8 cellular contexts compared by ENCODE assay signal in genomic region chr5:81755320-81755719, GRCh38. TPM values are rescaled to one million over a fixed set of nuclear protein-coding genes. Genes with fewer than 3 reads are reported as not detected.
DNase-seq lines count a peak whose midpoint lies in the region; ATAC-seq, FAIRE-seq and TF ChIP-seq lines count a peak whose summit lies in the region.
"Had no signal": no experiment of that assay in that cellular context is flagged by ENCODE, and none has a peak within 500 bp of the region (broad histone marks: within the 10 kb centered on the region; RNA-seq: fewer than 3 reads in every experiment).

No MANE protein-coding gene starts in this region.

- H3K4me2 ChIP-seq in K562 (ENCODE audit: insufficient read depth, low read length) = peak overlapping the region; percentile 5; the same call in 1 of the 2 replicates

- no TSS peak for BruUV-seq in K562 (replicated peaks; lab: Mats Ljungman, UMichigan)

- intact Hi-C loops in K562 (cut with micrococcal nuclease) = no loop called here
- intact Hi-C loops in transverse colon (cut with DNase I; ENCODE audit: low total_unique reads) = no loop called here

- H3K36me3 ChIP-seq in K562 (ENCODE audit: control insufficient read depth, insufficient read depth, low read length) (no peaks in the 10 kb centered on the region), kidney epithelial cell (ENCODE audit: control insufficient read depth, insufficient read depth, low read length) (no peaks in the 10 kb centered on the region), transverse colon (no peaks in the 10 kb centered on the region)

- H3K9ac ChIP-seq in K562 (ENCODE audit: insufficient read depth in 1 of 2, low read depth in 2 of 2, low read length in 2 of 2) = peak overlapping the region in 1 of 2 experiments; percentile 39; a peak in 1 of 4 replicates

- H3K27me3 ChIP-seq in K562 (ENCODE audit: control insufficient read depth in 2 of 2, insufficient read depth in 2 of 2, low read length in 2 of 2) (no peaks in the 10 kb centered on the region), kidney epithelial cell (ENCODE audit: control insufficient read depth, insufficient read depth, low read length) (no peaks in the 10 kb centered on the region), transverse colon (no peaks in the 10 kb centered on the region)

- no peak for ATAC-seq in K562

- 0% methylated on average over 2 of the region's 2 CpGs for WGBS in K562 (ENCODE audit: insufficient coverage, low coverage, missing lambda C conversion rate)
- WGBS in transverse colon (ENCODE audit: low coverage in 1 of 2), 2 donors = 18 to 31% methylated on average over 2 of the region's 2 CpGs

- no peak for TF ChIP-seq POLR2A in K562 (conservative IDR thresholded peaks at IDR 0.05)
- TF ChIP-seq POLR2A in transverse colon (IDR thresholded peaks at IDR 0.05) = no peak

- H3K4me1 ChIP-seq in K562 (replicated peaks in 1 of 2; ENCODE audit: control insufficient read depth in 2 of 2, insufficient read depth in 2 of 2, low read length in 2 of 2) (peaks cover 24 to 68% of the 10 kb centered on the region in 2 experiments), transverse colon (peaks cover 4 to 22% (median 13%) of the 10 kb centered on the region in 4 donors)

- H3K4me3 ChIP-seq in K562 (no peak overlapping the region), kidney epithelial cell (ENCODE audit: low read depth, low read length) (no peak overlapping the region), transverse colon (no peak overlapping the region)

- peak; percentile 59 for FAIRE-seq in K562 (lab: Jason Lieb, UNC)

- H3K27ac ChIP-seq in K562 (ENCODE audit: extremely low read depth, low read depth, low read length) = peak overlapping the region; percentile 7; the same call in 2 of the 3 replicates
- peak overlapping the region; percentile 28 to 64 (median 32) for H3K27ac ChIP-seq in transverse colon

- peak overlapping the region; percentile 52 for H2AFZ ChIP-seq in K562 (ENCODE audit: low read depth, low read length)

- in situ Hi-C loops in K562 (cut with MboI) = loop anchor here (5.0 kb wide), 1 partner anchor 92 kb away; no protein-coding TSS in a partner anchor
- in situ Hi-C loops in transverse colon (cut with MboI; ENCODE audit: low pct_ligation_motif_present in 1 of 4, low pct_unique_long_range_greater_than_20kb in 1 of 4, low sequenced_read_pairs in 3 of 4) = loop anchor here (5.0 to 10.0 kb wide), 3 partner anchors 82 to 97 kb away; no protein-coding TSS in a partner anchor

- no peaks in the 10 kb centered on the region for H3K9me1 ChIP-seq in K562 (ENCODE audit: control insufficient read depth, insufficient read depth, low read length)

- H3K9me3 ChIP-seq in K562 (replicated peaks; ENCODE audit: control insufficient read depth, insufficient read depth, low read depth, low read length) (no peaks in the 10 kb centered on the region), transverse colon (no peaks in the 10 kb centered on the region)

- peaks cover 27% of the 10 kb centered on the region for H3K79me2 ChIP-seq in K562 (ENCODE audit: control insufficient read depth, insufficient read depth, low read length)

- no peak for TF ChIP-seq RAD21 in K562 (CRISPR knock-in tag; conservative IDR thresholded peaks at IDR 0.05 in 1 of 2, IDR thresholded peaks at IDR 0.05 in 1 of 2)

- TF ChIP-seq CTCF in K562 (IDR thresholded peaks at IDR 0.05 in 2 of 3, conservative IDR thresholded peaks at IDR 0.05 in 1 of 3; ENCODE audit: insufficient read depth in 2 of 3, low read depth in 1 of 3, low read length in 3 of 3) (no peak), kidney epithelial cell (IDR thresholded peaks at IDR 0.05; ENCODE audit: insufficient read depth, low read length, poor library complexity, severe bottlenecking) (no peak), transverse colon (IDR thresholded peaks at IDR 0.05) (no peak)

- CTCF ChIA-PET in K562 (lab: Yijun Ruan, JAX; ENCODE audit: low intra/inter-chr PET ratio) = no interaction called here

- no peak for TF ChIP-seq EP300 in K562 (IDR thresholded peaks at IDR 0.05; ENCODE audit: low read length)
- no peak for TF ChIP-seq EP300 in transverse colon (IDR thresholded peaks at IDR 0.05; ENCODE audit: low read depth)

- H4K20me1 ChIP-seq in K562 (replicated peaks; ENCODE audit: control insufficient read depth, insufficient read depth, low read length) = no peaks in the 10 kb centered on the region

- peak; percentile 86 for DNase-seq in HT1080 (ENCODE audit: low read depth)
- peak in 2 of 4 experiments; percentile 17 to 47 for DNase-seq in K562 (ENCODE audit: extremely low read depth in 1 of 4, low spot score in 3 of 4)
- DNase-seq in kidney epithelial cell (ENCODE audit: low read depth) = peak; percentile 88
- peak; percentile 22 for DNase-seq in transverse colon
- DNase-seq in activated naive CD4-positive, alpha-beta T cell treated with anti-CD3 and anti-CD28 coated beads, Interleukin-2, amount 50 U/mL, for 16 hours = no peak
- no peak for DNase-seq in medulla oblongata (ENCODE audit: extremely low spot score)
- no peak for DNase-seq in cerebellum (ENCODE audit: low spot score)
- DNase-seq: NCI-H1105 treated with DMSO at 0.1 percent for 48 hours had no signal

- POLR2A ChIA-PET in K562 (lab: Yijun Ruan, JAX) = interaction anchor here (0.9 to 1.5 kb wide), 3 partner anchors 83 to 97 kb away, joined by 4 to 5 read pairs (median 5); no protein-coding TSS in a partner anchor

TF ChIP-seq in K562, 482 proteins besides CTCF, POLR2A, EP300 and RAD21 (continues in another document):
- TF ChIP-seq SRF (CRISPR knock-in tag; IDR thresholded peaks at IDR 0.05) = no peak
- no peak for TF ChIP-seq ARHGAP35 (IDR thresholded peaks at IDR 0.05; ENCODE audit: partially characterized antibody)
- no peak for TF ChIP-seq SNRNP70 (optimal IDR thresholded peaks at IDR 0.05; ENCODE audit: low read depth, low read length)
- TF ChIP-seq STAG1 (CRISPR knock-in tag; IDR thresholded peaks at IDR 0.05; ENCODE audit: borderline replicate concordance) = no peak
- TF ChIP-seq TCFL5 (CRISPR knock-in tag; conservative IDR thresholded peaks at IDR 0.05) = no peak
- no peak for TF ChIP-seq THRA (IDR thresholded peaks at IDR 0.05)
- no peak for TF ChIP-seq HDAC2 (IDR thresholded peaks at IDR 0.05)
- TF ChIP-seq TRIM25 (IDR thresholded peaks at IDR 0.05; ENCODE audit: borderline replicate concordance) = no peak
- TF ChIP-seq FOSL1 (tag; conservative IDR thresholded peaks at IDR 0.05) = peak; percentile 39; the same call in 1 of the 2 replicates
- peak in 1 of 2 experiments; percentile 59; a peak in 2 of 4 replicates for TF ChIP-seq HDAC1 (IDR thresholded peaks at IDR 0.05)
- no peak for TF ChIP-seq FOXP1 (CRISPR knock-in tag; IDR thresholded peaks at IDR 0.05)

RNA-seq across cellular contexts. Expression of gene SSBP2, which starts 4.4 kb away (rescaled TPM):
- 8.6 and 11.2 TPM in 2 replicates for total RNA-seq in HT1080 (2014; rRNA removed; shearing (Covaris generic))
- polyA plus RNA-seq in HT1080 (2015; cell fraction: cytosol; rRNA removed) = 8.8 and 9.0 TPM in 2 replicates
- polyA plus RNA-seq in HT1080 (2015; cell fraction: nucleus; rRNA removed) = 9.5 and 9.8 TPM in 2 replicates
- 60.8 and 64.6 TPM in 2 replicates for total RNA-seq in K562 (2011; cell fraction: chromatin; rRNA removed; ENCODE audit: low replicate concordance)
- total RNA-seq in K562 (2011; cell fraction: nucleolus; rRNA removed) = 20.4 and 22.5 TPM in 2 replicates
- total RNA-seq in K562 (2011; cell fraction: nucleoplasm; rRNA removed) = 30.7 and 41.1 TPM in 2 replicates
- total RNA-seq in K562 (2014; rRNA removed) (22.3 and 30.2 TPM in 2 replicates), K562 (2014; rRNA removed; fragmentation: Illumina TruSeq; extraction: Trizol) (42.1 and 47.2 TPM in 2 replicates), K562 (2015; rRNA removed; fragmentation: Illumina TruSeq; extraction: Trizol) (37.7 and 39.9 TPM in 2 replicates), K562 (2021) (36.4 and 41.1 TPM in 2 replicates), kidney epithelial cell (5.3 and 11.0 TPM in 2 replicates), transverse colon (10 to 100 TPM; 22.8 to 50.4 (median 34.4) TPM), cerebellum (117 TPM)
- polyA plus RNA-seq in K562 (2011; rRNA removed) (47.6 and 88.4 TPM in 2 replicates), K562 (2014; fragmentation: Illumina TruSeq; extraction: Trizol) (62.5 and 78.7 TPM in 2 replicates), K562 (2014; fragmentation: Nextera tagmentation; extraction: Ambion mirVana) (100 to 1,000 TPM in 1 of 2 experiments, 10 to 100 TPM in 1; 81.8 to 133 TPM), K562 (2014; rRNA removed) (35.1 and 44.6 TPM in 2 replicates)
- 32.1 and 43.1 TPM in 2 replicates for polyA plus RNA-seq in K562 (2011; cell fraction: cytosol; rRNA removed)
- polyA plus RNA-seq in K562 (2011; cell fraction: nucleus; rRNA removed) = 34.8 and 49.1 TPM in 2 replicates
- polyA plus RNA-seq in K562 (2012) = 37.3 and 54.7 TPM in 2 replicates
- polyA minus RNA-seq in K562 (2011; rRNA and poly(A)+ RNA removed) = 42.0 and 53.6 TPM in 2 replicates
- 10.9 and 20.5 TPM in 2 replicates for polyA minus RNA-seq in K562 (2011; cell fraction: cytosol; rRNA and poly(A)+ RNA removed)
- polyA minus RNA-seq in K562 (2011; cell fraction: nucleus; rRNA and poly(A)+ RNA removed) = 24.2 and 28.5 TPM in 2 replicates

Comparison
In these comparisons a context has a peak if more than half of its experiments do, and no peak if none do; other contexts are left out.
1. DNase-seq: peak in HT1080 (single experiment), kidney epithelial cell (single experiment) and transverse colon (single experiment); none in activated naive CD4-positive, alpha-beta T cell treated with anti-CD3 and anti-CD28 coated beads, Interleukin-2, amount 50 U/mL, for 16 hours (single experiment), medulla oblongata (single experiment) and cerebellum (single experiment).